In genomic region chr4:36917413-36917812, GRCh38 we compare ENCODE assay signal across 1 cellular context.
TF ChIP-seq lines count a peak whose summit lies in the region.

No MANE protein-coding gene starts in this region.

TF ChIP-seq in GM23338, 12 proteins besides CTCF, POLR2A, EP300 and RAD21 (continued from another document):
- no peak for TF ChIP-seq ZNF462 (CRISPR knock-in tag; IDR thresholded peaks at IDR 0.05)
- no peak for TF ChIP-seq NANOG (IDR thresholded peaks at IDR 0.05; ENCODE audit: borderline replicate concordance)
- no peak for TF ChIP-seq EZH2 (IDR thresholded peaks at IDR 0.05; ENCODE audit: low read depth, unreplicated experiment)
